19 cellular contexts compared by ENCODE assay signal in genomic region chr11:115391598-115391997, GRCh38.
DNase-seq lines count a peak whose midpoint lies in the region; ATAC-seq and TF ChIP-seq lines count a peak whose summit lies in the region.
"Had no signal": no experiment of that assay in that cellular context is flagged by ENCODE, and none has a peak within 500 bp of the region (broad histone marks: within the 10 kb centered on the region; RNA-seq: fewer than 3 reads in every experiment).

No MANE protein-coding gene starts in this region.

- H3K79me2 ChIP-seq in OCI-LY3 (ENCODE audit: low read length) (no peaks in the 10 kb centered on the region), neural progenitor cell (ENCODE audit: low read depth) (peaks cover 5% of the 10 kb centered on the region)

- peaks cover 24% of the 10 kb centered on the region for H3F3A ChIP-seq in neural progenitor cell (ENCODE audit: low read depth)

- peak; percentile 32 to 63 (median 34) for DNase-seq in NCI-H1417 (lab: John Stamatoyannopoulos, UW)
- no peak for DNase-seq in NCI-H1417 treated with DMSO at 0.1 percent for 48 hours (lab: John Stamatoyannopoulos, UW)
- DNase-seq in NCI-H1105 treated with DMSO at 0.1 percent for 48 hours (lab: John Stamatoyannopoulos, UW), result peak; percentile 31
- DNase-seq in neural progenitor cell (ENCODE audit: low spot score), result peak; percentile 63
- no peak for DNase-seq in activated gamma-delta T cell (lab: John Stamatoyannopoulos, UW)
- no peak for DNase-seq in caudate nucleus (lab: John Stamatoyannopoulos, UW)
- no peak for DNase-seq in naive thymus-derived CD4-positive, alpha-beta T cell
- DNase-seq: activated CD4-positive, CD25-positive, alpha-beta regulatory T cell treated with anti-CD3 and anti-CD28 coated beads, Interleukin-2, amount 50 U/mL, for 72 hours; effector CD8-positive, alpha-beta T cell; heart right ventricle; mesenchymal stem cell; NCI-H2081 treated with DMSO at 0.1 percent for 48 hours; stimulated activated naive B cell treated with anti-CD40 and anti-IgM and Interleukin-4, amounts not matched to agents 10 μg/mL and 1 μg/mL and 100 μg/mL, for 72 hours; T-helper 9 cell; thyroid gland had no signal

- ATAC-seq in naive thymus-derived CD4-positive, alpha-beta T cell, result no peak
- ATAC-seq: heart right ventricle; stimulated activated naive B cell treated with anti-CD40 and anti-IgM and Interleukin-4, amounts not matched to agents 10 μg/mL and 1 μg/mL and 100 μg/mL, for 72 hours had no signal

- H2AFZ ChIP-seq in OCI-LY3 (ENCODE audit: low read depth, low read length) (no peak overlapping the region), neural progenitor cell (replicated peaks) (no peak overlapping the region)

- intact Hi-C loops in naive thymus-derived CD4-positive, alpha-beta T cell (cut with micrococcal nuclease), result no loop called here

- peak overlapping the region; percentile 70 for H3K4me3 Mint-ChIP-seq in neural progenitor cell
- no peak overlapping the region for H3K4me3 Mint-ChIP-seq in naive thymus-derived CD4-positive, alpha-beta T cell
- H3K4me3 Mint-ChIP-seq: CD14-positive monocyte; central memory CD8-positive, alpha-beta T cell; stimulated activated naive B cell treated with anti-CD40 and anti-IgM and Interleukin-4, amounts not matched to agents 10 μg/mL and 1 μg/mL and 100 μg/mL, for 72 hours had no signal

- H3K27me3 Mint-ChIP-seq in neural progenitor cell (ENCODE audit: insufficient read depth, low read depth), result no peaks in the 10 kb centered on the region
- H3K27me3 Mint-ChIP-seq in naive thymus-derived CD4-positive, alpha-beta T cell, result peaks cover 8 to 25% (median 12%) of the 10 kb centered on the region in 5 donors

- peaks cover 34% of the 10 kb centered on the region for H3K4me1 Mint-ChIP-seq in neural progenitor cell
- no peaks in the 10 kb centered on the region for H3K4me1 Mint-ChIP-seq in naive thymus-derived CD4-positive, alpha-beta T cell
- H3K4me1 Mint-ChIP-seq: CD14-positive monocyte; central memory CD8-positive, alpha-beta T cell had no signal

- POLR2A ChIA-PET in naive thymus-derived CD4-positive, alpha-beta T cell (lab: Charles Lee), result no interaction called here

- H3K9me3 ChIP-seq in OCI-LY3 (ENCODE audit: insufficient read depth, low read length), result no peaks in the 10 kb centered on the region
- no peaks in the 10 kb centered on the region for H3K9me3 ChIP-seq in neural progenitor cell (ENCODE audit: low read depth)
- no peaks in the 10 kb centered on the region for H3K9me3 ChIP-seq in naive thymus-derived CD4-positive, alpha-beta T cell (ENCODE audit: control insufficient read depth in 2 of 3, low read length in 3 of 3)
- H3K9me3 ChIP-seq: heart right ventricle, SJSA1, thyroid gland had no signal

- H3K36me3 Mint-ChIP-seq in neural progenitor cell, result no peaks in the 10 kb centered on the region
- no peaks in the 10 kb centered on the region for H3K36me3 Mint-ChIP-seq in naive thymus-derived CD4-positive, alpha-beta T cell
- H3K36me3 Mint-ChIP-seq: CD14-positive monocyte; stimulated activated naive B cell treated with anti-CD40 and anti-IgM and Interleukin-4, amounts not matched to agents 10 μg/mL and 1 μg/mL and 100 μg/mL, for 72 hours had no signal

- H3K4me2 ChIP-seq in OCI-LY3 (ENCODE audit: low read length) (peak overlapping the region; percentile 78; the same call in 1 of the 2 replicates), neural progenitor cell (peak overlapping the region; percentile 73)

- H3K27ac ChIP-seq in OCI-LY3 (ENCODE audit: low read length), result peak overlapping the region; percentile 4; the same call in 1 of the 2 replicates
- peak overlapping the region; percentile 69 for H3K27ac ChIP-seq in neural progenitor cell
- no peak overlapping the region for H3K27ac ChIP-seq in caudate nucleus (ENCODE audit: low read depth, low read length)
- no peak overlapping the region for H3K27ac ChIP-seq in naive thymus-derived CD4-positive, alpha-beta T cell (ENCODE audit: low read depth, low read length)
- H3K27ac ChIP-seq: heart right ventricle, SJSA1, thyroid gland had no signal

- no peak overlapping the region for H3K4me3 ChIP-seq in OCI-LY3 (ENCODE audit: low read length)
- peak overlapping the region; percentile 23 for H3K4me3 ChIP-seq in neural progenitor cell
- no peak overlapping the region for H3K4me3 ChIP-seq in naive thymus-derived CD4-positive, alpha-beta T cell (ENCODE audit: low read length)
- H3K4me3 ChIP-seq: heart right ventricle, SJSA1, thyroid gland had no signal

- H3K4me1 ChIP-seq in OCI-LY3 (ENCODE audit: low read length), result peaks cover 43% of the 10 kb centered on the region
- H3K4me1 ChIP-seq in neural progenitor cell, result peaks cover 41% of the 10 kb centered on the region
- H3K4me1 ChIP-seq in naive thymus-derived CD4-positive, alpha-beta T cell (ENCODE audit: control insufficient read depth in 2 of 2, insufficient read depth in 2 of 2, low read length in 2 of 2), result no peaks in the 10 kb centered on the region
- H3K4me1 ChIP-seq: SJSA1 had no signal

- H3K36me3 ChIP-seq in OCI-LY3 (replicated peaks; ENCODE audit: low read depth, low read length), result no peaks in the 10 kb centered on the region
- H3K36me3 ChIP-seq in neural progenitor cell, result peaks cover 4% of the 10 kb centered on the region
- H3K36me3 ChIP-seq in naive thymus-derived CD4-positive, alpha-beta T cell (ENCODE audit: control insufficient read depth in 2 of 3, insufficient read depth in 3 of 3, low read length in 3 of 3), result no peaks in the 10 kb centered on the region
- H3K36me3 ChIP-seq: heart right ventricle, SJSA1, thyroid gland had no signal

- no peaks in the 10 kb centered on the region for H3K9me3 Mint-ChIP-seq in neural progenitor cell
- H3K9me3 Mint-ChIP-seq in naive thymus-derived CD4-positive, alpha-beta T cell, result peaks cover 0 to 10% (median 0%) of the 10 kb centered on the region in 11 donors
- H3K9me3 Mint-ChIP-seq: central memory CD8-positive, alpha-beta T cell had no signal

- no peaks in the 10 kb centered on the region for H4K20me1 ChIP-seq in OCI-LY3 (ENCODE audit: insufficient read depth, low read length)
- peaks cover 28% of the 10 kb centered on the region for H4K20me1 ChIP-seq in neural progenitor cell (ENCODE audit: low read depth)

- no peak for TF ChIP-seq CTCF in OCI-LY3 (IDR thresholded peaks at IDR 0.05; ENCODE audit: low read depth, low read length)
- no peak for TF ChIP-seq CTCF in neural progenitor cell (IDR thresholded peaks at IDR 0.05)

- H3K27me3 ChIP-seq in OCI-LY3 (ENCODE audit: low read depth, low read length), result 0 out of 2 replicates have a peak, but pooled peaks cover 6% of the 10 kb centered on the region
- peaks cover 14% of the 10 kb centered on the region for H3K27me3 ChIP-seq in neural progenitor cell
- no peaks in the 10 kb centered on the region for H3K27me3 ChIP-seq in naive thymus-derived CD4-positive, alpha-beta T cell (ENCODE audit: control insufficient read depth in 2 of 2, insufficient read depth in 2 of 2, low read length in 2 of 2)
- H3K27me3 ChIP-seq: heart right ventricle, SJSA1, thyroid gland had no signal

- CTCF ChIA-PET in naive thymus-derived CD4-positive, alpha-beta T cell (lab: Charles Lee), result no interaction called here

- H3K9ac ChIP-seq in OCI-LY3 (ENCODE audit: low read length) (no peak overlapping the region), neural progenitor cell (no peak overlapping the region)

- H3K27ac Mint-ChIP-seq in neural progenitor cell, result peak overlapping the region; percentile 7
- H3K27ac Mint-ChIP-seq in naive thymus-derived CD4-positive, alpha-beta T cell, result no peak overlapping the region
- H3K27ac Mint-ChIP-seq: CD14-positive monocyte; stimulated activated naive B cell treated with anti-CD40 and anti-IgM and Interleukin-4, amounts not matched to agents 10 μg/mL and 1 μg/mL and 100 μg/mL, for 72 hours had no signal

Comparison
In these comparisons a context has a peak if more than half of its experiments do, and no peak if none do; other contexts are left out.
1. DNase-seq: peak in NCI-H1417 (3 of 3), NCI-H1105 treated with DMSO at 0.1 percent for 48 hours (single experiment) and neural progenitor cell (single experiment); none in NCI-H1417 treated with DMSO at 0.1 percent for 48 hours (single experiment), activated gamma-delta T cell (single experiment), caudate nucleus (0 of 61) and naive thymus-derived CD4-positive, alpha-beta T cell (0 of 9).
2. H3K27ac ChIP-seq: peak in OCI-LY3 (single experiment) and neural progenitor cell (single experiment); none in caudate nucleus (single experiment) and naive thymus-derived CD4-positive, alpha-beta T cell (single experiment).